1 cellular context compared by ENCODE assay signal in genomic region chr19:46847528-46847927, GRCh38.
TF ChIP-seq lines count a peak whose summit lies in the region.

No MANE protein-coding gene starts in this region.

TF ChIP-seq in K562, 482 proteins besides CTCF, POLR2A, EP300 and RAD21:
- TF ChIP-seq SETDB1 (IDR thresholded peaks at IDR 0.05; ENCODE audit: low read length) = no peak
- no peak for TF ChIP-seq AFF1 (IDR thresholded peaks at IDR 0.05; ENCODE audit: low read depth in 1 of 2, partially characterized antibody in 2 of 2)
- TF ChIP-seq GTF2E2 (tag; IDR thresholded peaks at IDR 0.05) = no peak
- no peak for TF ChIP-seq PATZ1 (CRISPR knock-in tag; IDR thresholded peaks at IDR 0.05; ENCODE audit: borderline replicate concordance)
- no peak for TF ChIP-seq FOXA1 (IDR thresholded peaks at IDR 0.05; ENCODE audit: borderline replicate concordance)
- no peak for TF ChIP-seq ZBTB8A (IDR thresholded peaks at IDR 0.05; ENCODE audit: partially characterized antibody)
- TF ChIP-seq E2F4 (CRISPR knock-in tag; IDR thresholded peaks at IDR 0.05; ENCODE audit: low read depth) = no peak
- TF ChIP-seq U2AF2 (optimal IDR thresholded peaks at IDR 0.05; ENCODE audit: low read depth, low read length) = no peak
- no peak for TF ChIP-seq HOXB6 (CRISPR knock-in tag; IDR thresholded peaks at IDR 0.05; ENCODE audit: borderline replicate concordance)
